ENCODE assay signal across 24 cellular contexts in the genomic region with DNA sequence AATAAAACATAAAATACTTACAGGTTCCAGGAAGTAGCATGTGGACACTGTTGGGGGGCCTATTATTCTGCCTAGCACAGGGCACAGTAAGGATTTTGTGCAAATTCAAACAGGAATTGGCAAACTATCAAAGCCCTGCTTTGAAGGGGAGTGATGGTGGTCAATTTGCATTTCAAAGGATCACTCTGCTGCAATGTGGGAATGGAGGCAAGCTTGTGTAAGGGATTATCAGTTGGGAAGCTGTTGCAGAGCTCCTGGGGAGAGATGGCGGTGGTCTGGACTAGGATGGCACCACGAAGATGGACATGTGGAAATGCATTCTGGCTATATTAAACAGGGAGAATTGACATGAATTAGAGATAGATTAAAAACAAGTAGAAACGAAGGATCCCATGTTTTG.
"Had no signal": no experiment of that assay in that cellular context is flagged by ENCODE, and none has a peak within 500 bp of the region (broad histone marks: within the 10 kb centered on the region; RNA-seq: fewer than 3 reads in every experiment).

No MANE protein-coding gene starts in this region.

- H3K27ac Mint-ChIP-seq: activated CD8-positive, alpha-beta memory T cell treated with anti-CD3 and anti-CD28 coated beads, Interleukin-2, amount 10 ng/mL, durations not matched to agents 7 days and 5 days; activated naive CD4-positive, alpha-beta T cell treated with anti-CD3 and anti-CD28 coated beads, Interleukin-2, amount 50 U/mL, for 24 hours; activated T-cell treated with anti-CD3 and anti-CD28 coated beads, Interleukin-2, amount 50 U/mL, for 24 hours; activated T-helper 1 cell treated with anti-CD3 and anti-CD28 coated beads, Interleukin-12 subunit alpha, Interleukin-12 subunit beta, Interleukin-2, Interleukin-4 antibody, amounts not matched to agents 30 ng/mL and 10 ng/mL and 1 ng/mL, durations not matched to agents 14 hours and 24 hours and 36 hours; T-helper 1 cell treated with Interleukin-12 subunit alpha and Interleukin-12 subunit beta and Interleukin-4 antibody, amounts not matched to agents 30 μg/mL and 1 μg/mL, for 36 hours had no signal

- H3K4me1 Mint-ChIP-seq: activated CD8-positive, alpha-beta memory T cell treated with anti-CD3 and anti-CD28 coated beads, Interleukin-2, amount 10 ng/mL, durations not matched to agents 7 days and 5 days; activated naive CD4-positive, alpha-beta T cell treated with anti-CD3 and anti-CD28 coated beads, Interleukin-2, amount 50 U/mL, for 24 hours had no signal

- DNase-seq: activated CD4-positive, alpha-beta T cell treated with anti-CD3 and anti-CD28 coated beads for 4 hours; activated CD4-positive, alpha-beta T cell treated with anti-CD3 and anti-CD28 coated beads, Interleukin-2, amount 50 U/mL, for 48 hours; activated CD8-positive, alpha-beta memory T cell treated with anti-CD3 and anti-CD28 coated beads, Interleukin-2, amount 10 ng/mL, durations not matched to agents 7 days and 5 days; activated effector memory CD4-positive, alpha-beta T cell treated with Interleukin-2 at 50 U/mL for 16 hours; activated naive CD4-positive, alpha-beta T cell; activated T-cell treated with anti-CD3 and anti-CD28 coated beads, Interleukin-2, amount 50 U/mL, for 24 hours; aorta; caudate nucleus; Karpas-422; NCI-H1105 treated with DMSO at 0.1 percent for 48 hours; NCI-H1436 treated with DMSO at 0.1 percent for 48 hours; NCI-H187; NCI-H2081; NCI-H510A treated with DMSO at 0.1 percent for 48 hours; NCI-H69; NK-92 treated with Interleukin-12 subunit alpha and Interleukin-12 subunit beta, amount 100 ng/mL, for 24 hours; Peyer's patch; SHP77 had no signal

- H3K4me3 Mint-ChIP-seq: activated CD8-positive, alpha-beta memory T cell treated with anti-CD3 and anti-CD28 coated beads, Interleukin-2, amount 10 ng/mL, durations not matched to agents 7 days and 5 days; activated naive CD4-positive, alpha-beta T cell treated with anti-CD3 and anti-CD28 coated beads, Interleukin-2, amount 50 U/mL, for 24 hours; activated T-cell treated with anti-CD3 and anti-CD28 coated beads, Interleukin-2, amount 50 U/mL, for 24 hours; activated T-helper 1 cell treated with anti-CD3 and anti-CD28 coated beads, Interleukin-12 subunit alpha, Interleukin-12 subunit beta, Interleukin-2, Interleukin-4 antibody, amounts not matched to agents 30 ng/mL and 10 ng/mL and 1 ng/mL, durations not matched to agents 14 hours and 24 hours and 36 hours; T-helper 1 cell treated with Interleukin-12 subunit alpha and Interleukin-12 subunit beta and Interleukin-4 antibody, amounts not matched to agents 30 μg/mL and 1 μg/mL, for 36 hours had no signal

- H3K36me3 ChIP-seq: breast epithelium, Peyer's patch, SJSA1 had no signal

- H3K27me3 Mint-ChIP-seq: activated CD8-positive, alpha-beta memory T cell treated with anti-CD3 and anti-CD28 coated beads, Interleukin-2, amount 10 ng/mL, durations not matched to agents 7 days and 5 days; activated naive CD4-positive, alpha-beta T cell treated with anti-CD3 and anti-CD28 coated beads, Interleukin-2, amount 50 U/mL, for 24 hours; activated T-cell treated with anti-CD3 and anti-CD28 coated beads, Interleukin-2, amount 50 U/mL, for 24 hours had no signal

- H3K27ac ChIP-seq: breast epithelium, Peyer's patch, RWPE1, SJSA1 had no signal

- H3K4me1 ChIP-seq: breast epithelium, Peyer's patch, SJSA1 had no signal

- H3K4me3 ChIP-seq: breast epithelium, Peyer's patch, SJSA1 had no signal

- H3K27me3 ChIP-seq: breast epithelium, Peyer's patch, SJSA1 had no signal

- H3K36me3 Mint-ChIP-seq: activated CD8-positive, alpha-beta memory T cell treated with anti-CD3 and anti-CD28 coated beads, Interleukin-2, amount 10 ng/mL, durations not matched to agents 7 days and 5 days; activated naive CD4-positive, alpha-beta T cell treated with anti-CD3 and anti-CD28 coated beads, Interleukin-2, amount 50 U/mL, for 24 hours had no signal

- H3K9me3 ChIP-seq: Peyer's patch had no signal
